ENCODE assay signal across 19 cellular contexts in the genomic region with DNA sequence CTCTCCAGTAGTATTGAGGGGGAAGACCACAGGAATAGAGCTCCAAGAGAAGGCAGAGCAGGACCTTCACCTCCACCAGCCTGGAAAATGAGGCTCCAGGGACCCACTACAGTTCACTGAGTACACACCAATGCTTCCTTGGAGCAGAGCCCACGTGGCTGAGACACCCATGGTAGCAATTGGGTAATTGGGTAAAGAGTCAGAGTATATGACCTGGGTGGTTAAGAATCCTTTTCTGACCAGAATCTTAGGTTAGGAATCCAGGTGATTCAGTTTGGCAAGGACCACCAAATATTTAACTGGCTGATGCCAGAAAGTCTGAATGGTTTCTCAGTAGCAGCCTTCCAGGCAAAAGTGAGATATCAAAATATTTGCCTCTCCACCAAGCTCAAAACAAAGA.
"Had no signal": no experiment of that assay in that cellular context is flagged by ENCODE, and none has a peak within 500 bp of the region (broad histone marks: within the 10 kb centered on the region; RNA-seq: fewer than 3 reads in every experiment).

No MANE protein-coding gene starts in this region.

- H3K27me3 Mint-ChIP-seq: activated T-helper 17 cell treated with anti-CD3 and anti-CD28 coated beads, Interleukin-2, amount 50 U/mL, for 72 hours; stimulated activated naive CD8-positive, alpha-beta T cell treated with anti-CD3 and anti-CD28 coated beads, Interleukin-15, Interleukin-2, amounts not matched to agents 100 ng/mL and 50 ng/mL, for 24 hours had no signal

- H3K4me1 ChIP-seq: gastroesophageal sphincter had no signal

- H3K4me2 ChIP-seq: smooth muscle cell had no signal

- H3K27ac Mint-ChIP-seq: activated T-helper 17 cell treated with anti-CD3 and anti-CD28 coated beads, Interleukin-2, amount 50 U/mL, for 72 hours; endodermal cell; nephron progenitor cell; stimulated activated naive CD8-positive, alpha-beta T cell treated with anti-CD3 and anti-CD28 coated beads, Interleukin-15, Interleukin-2, amounts not matched to agents 100 ng/mL and 50 ng/mL, for 24 hours had no signal

- H3K9me3 ChIP-seq: gastroesophageal sphincter, thoracic aorta had no signal

- H3K4me1 Mint-ChIP-seq: activated T-helper 17 cell treated with anti-CD3 and anti-CD28 coated beads, Interleukin-2, amount 50 U/mL, for 72 hours; nephron progenitor cell had no signal

- DNase-seq: activated CD4-positive, alpha-beta T cell treated with anti-CD3 and anti-CD28 coated beads, Interleukin-2, amount 50 U/mL, for 48 hours; activated naive CD4-positive, alpha-beta T cell treated with Interleukin-2 at 50 U/mL for 16 hours; aorta; dorsolateral prefrontal cortex; endodermal cell; erythroblast; islet precursor cell; nephron progenitor cell; occipital lobe; right cardiac atrium; T-helper 1 cell; T1000 had no signal

- H3K27ac ChIP-seq: cardiac muscle cell, dorsolateral prefrontal cortex, gastroesophageal sphincter, thoracic aorta, VCaP had no signal

- H3K9me3 Mint-ChIP-seq: activated T-helper 17 cell treated with anti-CD3 and anti-CD28 coated beads, Interleukin-2, amount 50 U/mL, for 72 hours; stimulated activated naive CD8-positive, alpha-beta T cell treated with anti-CD3 and anti-CD28 coated beads, Interleukin-15, Interleukin-2, amounts not matched to agents 100 ng/mL and 50 ng/mL, for 24 hours had no signal

- H3K36me3 ChIP-seq: cardiac muscle cell, gastroesophageal sphincter, thoracic aorta had no signal

- H3K4me3 Mint-ChIP-seq: activated T-helper 17 cell treated with anti-CD3 and anti-CD28 coated beads, Interleukin-2, amount 50 U/mL, for 72 hours; endodermal cell; nephron progenitor cell; stimulated activated naive CD8-positive, alpha-beta T cell treated with anti-CD3 and anti-CD28 coated beads, Interleukin-15, Interleukin-2, amounts not matched to agents 100 ng/mL and 50 ng/mL, for 24 hours had no signal

- ATAC-seq: activated T-helper 17 cell treated with anti-CD3 and anti-CD28 coated beads, Interleukin-2, amount 50 U/mL, for 72 hours; gastroesophageal sphincter; right cardiac atrium had no signal

- H3K4me3 ChIP-seq: cardiac muscle cell, dorsolateral prefrontal cortex, gastroesophageal sphincter, smooth muscle cell, thoracic aorta had no signal

- H3K27me3 ChIP-seq: cardiac muscle cell, dorsolateral prefrontal cortex, gastroesophageal sphincter had no signal
